1 cellular context compared by ENCODE assay signal in the genomic region with DNA sequence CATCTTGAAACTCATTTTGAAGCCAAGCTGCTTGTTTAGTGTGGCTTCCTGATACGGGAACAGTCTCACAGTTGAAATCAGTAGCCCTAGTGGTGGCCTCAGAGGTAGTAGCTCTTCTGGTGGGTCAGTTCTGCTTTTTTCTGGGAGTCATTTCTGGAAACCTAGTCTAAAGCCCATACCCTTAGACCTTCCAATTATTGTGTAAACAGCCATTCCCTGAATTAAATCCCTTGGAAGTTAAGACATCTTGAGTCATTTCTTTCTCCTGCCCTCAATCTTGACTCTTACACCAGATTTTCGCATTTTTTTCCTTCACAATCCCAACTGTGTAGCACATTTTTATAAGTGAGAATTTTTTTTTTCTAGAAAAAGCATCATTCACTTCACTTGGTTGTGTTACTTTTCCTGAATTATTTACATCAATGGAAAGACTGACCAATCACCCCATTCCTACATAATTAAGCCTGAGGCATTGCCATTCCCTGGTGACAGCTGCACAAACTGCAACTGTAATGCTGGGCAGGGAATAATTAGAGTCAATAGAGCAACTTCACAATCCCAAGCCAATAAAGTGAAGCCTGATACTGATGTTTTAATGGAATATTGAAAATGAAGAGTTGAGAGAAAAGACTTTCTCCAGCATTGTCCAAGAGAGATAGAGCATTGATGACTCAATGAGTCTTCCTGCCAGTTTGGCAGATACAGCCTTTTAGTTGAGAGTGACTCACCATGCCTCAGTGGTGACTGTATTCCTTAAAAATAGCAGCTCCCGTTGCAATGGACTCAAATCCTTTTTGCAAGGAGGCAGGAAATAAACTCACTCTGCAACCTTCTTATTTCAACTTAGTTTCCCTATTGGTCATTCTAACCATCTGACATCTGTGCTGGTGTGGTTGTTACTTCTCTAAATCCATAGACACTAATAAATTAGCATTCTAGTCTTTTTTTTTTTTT.
TF ChIP-seq lines count a peak whose summit lies in the region.

No MANE protein-coding gene starts in this region.

TF ChIP-seq in HCT116, 20 proteins besides CTCF, POLR2A, EP300 and RAD21:
- TF ChIP-seq POLR2AphosphoS5 (IDR thresholded peaks at IDR 0.05; ENCODE audit: low read depth, low read length) (peak; percentile 69; the same call in 1 of the 2 replicates), ELF1 (IDR thresholded peaks at IDR 0.05; ENCODE audit: borderline replicate concordance, low read depth) (peak; percentile 7; the same call in 1 of the 2 replicates), ZNF274 (IDR thresholded peaks at IDR 0.05; ENCODE audit: low read depth, low read length) (no peak), CEBPB (IDR thresholded peaks at IDR 0.05; ENCODE audit: low read depth) (peak; percentile 85), ZFX (IDR thresholded peaks at IDR 0.05) (no peak), CBX3 (IDR thresholded peaks at IDR 0.05; ENCODE audit: low read depth) (peak; percentile 96), SP1 (IDR thresholded peaks at IDR 0.05; ENCODE audit: low read depth) (peak; percentile 92), YY1 (IDR thresholded peaks at IDR 0.05; ENCODE audit: extremely low read depth, insufficient replicate concordance, low read depth, low read length) (peak; percentile 35), SRF (IDR thresholded peaks at IDR 0.05; ENCODE audit: low read depth) (peak; percentile 85), EZH2phosphoT487 (IDR thresholded peaks at IDR 0.05; ENCODE audit: borderline replicate concordance) (no peak), FOSL1 (IDR thresholded peaks at IDR 0.05; ENCODE audit: low read depth) (peak; percentile 99), EZH2 (IDR thresholded peaks at IDR 0.05) (no peak), EGR1 (IDR thresholded peaks at IDR 0.05; ENCODE audit: low read depth) (peak; percentile 13; the same call in 1 of the 2 replicates), JUND (IDR thresholded peaks at IDR 0.05) (peak; percentile 99), TCF7L2 (IDR thresholded peaks at IDR 0.05; ENCODE audit: borderline replicate concordance, extremely low read depth, insufficient read depth, insufficient read length) (no peak), SIN3A (IDR thresholded peaks at IDR 0.05; ENCODE audit: low read depth) (0 out of 2 replicates have a peak, but pooled peaks have one; percentile 56)
- TF ChIP-seq, protein P1, sequence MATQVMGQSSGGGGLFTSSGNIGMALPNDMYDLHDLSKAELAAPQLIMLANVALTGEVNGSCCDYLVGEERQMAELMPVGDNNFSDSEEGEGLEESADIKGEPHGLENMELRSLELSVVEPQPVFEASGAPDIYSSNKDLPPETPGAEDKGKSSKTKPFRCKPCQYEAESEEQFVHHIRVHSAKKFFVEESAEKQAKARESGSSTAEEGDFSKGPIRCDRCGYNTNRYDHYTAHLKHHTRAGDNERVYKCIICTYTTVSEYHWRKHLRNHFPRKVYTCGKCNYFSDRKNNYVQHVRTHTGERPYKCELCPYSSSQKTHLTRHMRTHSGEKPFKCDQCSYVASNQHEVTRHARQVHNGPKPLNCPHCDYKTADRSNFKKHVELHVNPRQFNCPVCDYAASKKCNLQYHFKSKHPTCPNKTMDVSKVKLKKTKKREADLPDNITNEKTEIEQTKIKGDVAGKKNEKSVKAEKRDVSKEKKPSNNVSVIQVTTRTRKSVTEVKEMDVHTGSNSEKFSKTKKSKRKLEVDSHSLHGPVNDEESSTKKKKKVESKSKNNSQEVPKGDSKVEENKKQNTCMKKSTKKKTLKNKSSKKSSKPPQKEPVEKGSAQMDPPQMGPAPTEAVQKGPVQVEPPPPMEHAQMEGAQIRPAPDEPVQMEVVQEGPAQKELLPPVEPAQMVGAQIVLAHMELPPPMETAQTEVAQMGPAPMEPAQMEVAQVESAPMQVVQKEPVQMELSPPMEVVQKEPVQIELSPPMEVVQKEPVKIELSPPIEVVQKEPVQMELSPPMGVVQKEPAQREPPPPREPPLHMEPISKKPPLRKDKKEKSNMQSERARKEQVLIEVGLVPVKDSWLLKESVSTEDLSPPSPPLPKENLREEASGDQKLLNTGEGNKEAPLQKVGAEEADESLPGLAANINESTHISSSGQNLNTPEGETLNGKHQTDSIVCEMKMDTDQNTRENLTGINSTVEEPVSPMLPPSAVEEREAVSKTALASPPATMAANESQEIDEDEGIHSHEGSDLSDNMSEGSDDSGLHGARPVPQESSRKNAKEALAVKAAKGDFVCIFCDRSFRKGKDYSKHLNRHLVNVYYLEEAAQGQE (IDR thresholded peaks at IDR 0.05; ENCODE audit: low read depth): no peak
- TF ChIP-seq, protein P2, sequence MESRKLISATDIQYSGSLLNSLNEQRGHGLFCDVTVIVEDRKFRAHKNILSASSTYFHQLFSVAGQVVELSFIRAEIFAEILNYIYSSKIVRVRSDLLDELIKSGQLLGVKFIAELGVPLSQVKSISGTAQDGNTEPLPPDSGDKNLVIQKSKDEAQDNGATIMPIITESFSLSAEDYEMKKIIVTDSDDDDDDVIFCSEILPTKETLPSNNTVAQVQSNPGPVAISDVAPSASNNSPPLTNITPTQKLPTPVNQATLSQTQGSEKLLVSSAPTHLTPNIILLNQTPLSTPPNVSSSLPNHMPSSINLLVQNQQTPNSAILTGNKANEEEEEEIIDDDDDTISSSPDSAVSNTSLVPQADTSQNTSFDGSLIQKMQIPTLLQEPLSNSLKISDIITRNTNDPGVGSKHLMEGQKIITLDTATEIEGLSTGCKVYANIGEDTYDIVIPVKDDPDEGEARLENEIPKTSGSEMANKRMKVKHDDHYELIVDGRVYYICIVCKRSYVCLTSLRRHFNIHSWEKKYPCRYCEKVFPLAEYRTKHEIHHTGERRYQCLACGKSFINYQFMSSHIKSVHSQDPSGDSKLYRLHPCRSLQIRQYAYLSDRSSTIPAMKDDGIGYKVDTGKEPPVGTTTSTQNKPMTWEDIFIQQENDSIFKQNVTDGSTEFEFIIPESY (IDR thresholded peaks at IDR 0.05; ENCODE audit: extremely low read depth, insufficient replicate concordance, low read length): peak; percentile 31
- TF ChIP-seq, protein P3, sequence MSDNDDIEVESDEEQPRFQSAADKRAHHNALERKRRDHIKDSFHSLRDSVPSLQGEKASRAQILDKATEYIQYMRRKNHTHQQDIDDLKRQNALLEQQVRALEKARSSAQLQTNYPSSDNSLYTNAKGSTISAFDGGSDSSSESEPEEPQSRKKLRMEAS (IDR thresholded peaks at IDR 0.05): peak; percentile 60; the same call in 1 of the 2 replicates
- TF ChIP-seq, protein P4, sequence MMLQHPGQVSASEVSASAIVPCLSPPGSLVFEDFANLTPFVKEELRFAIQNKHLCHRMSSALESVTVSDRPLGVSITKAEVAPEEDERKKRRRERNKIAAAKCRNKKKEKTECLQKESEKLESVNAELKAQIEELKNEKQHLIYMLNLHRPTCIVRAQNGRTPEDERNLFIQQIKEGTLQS (IDR thresholded peaks at IDR 0.05): peak; percentile 66
